ENCODE assay signal across 23 cellular contexts in the genomic region with DNA sequence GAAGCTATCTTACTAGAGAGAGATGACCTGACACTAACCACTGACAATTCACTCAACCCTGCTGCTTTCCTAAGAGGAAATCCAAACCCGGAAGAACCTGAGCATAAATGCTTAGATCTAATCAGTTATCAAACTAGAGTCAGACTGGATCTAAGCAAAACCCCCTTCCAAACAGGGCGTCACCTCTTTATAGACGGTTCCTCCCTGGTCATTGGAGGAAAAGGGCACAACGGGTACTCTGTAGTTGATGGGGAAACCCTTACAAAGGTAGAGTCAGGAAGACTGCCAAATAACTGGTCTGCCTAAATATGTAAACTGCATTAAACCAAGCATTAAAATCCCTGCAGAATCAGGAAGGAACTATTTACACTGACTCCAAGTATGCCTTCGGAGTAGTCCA.
"Had no signal": no experiment of that assay in that cellular context is flagged by ENCODE, and none has a peak within 500 bp of the region (broad histone marks: within the 10 kb centered on the region; RNA-seq: fewer than 3 reads in every experiment).

No MANE protein-coding gene starts in this region.

- H3K27ac ChIP-seq: coronary artery, esophagus squamous epithelium, lower lobe of right lung, pancreas, thyroid gland had no signal

- H3K27ac Mint-ChIP-seq: immature natural killer cell; natural killer cell; stimulated activated naive CD8-positive, alpha-beta T cell treated with anti-CD3 and anti-CD28 coated beads, Interleukin-15, amount 100 ng/mL, for 72 hours had no signal

- H3K4me3 Mint-ChIP-seq: immature natural killer cell; natural killer cell; stimulated activated naive CD8-positive, alpha-beta T cell treated with anti-CD3 and anti-CD28 coated beads, Interleukin-15, amount 100 ng/mL, for 72 hours had no signal

- H3K4me1 ChIP-seq: lower lobe of right lung, pancreas, thyroid gland had no signal

- H3K36me3 ChIP-seq: esophagus squamous epithelium, lower lobe of right lung, pancreas, thyroid gland had no signal

- H3K27me3 ChIP-seq: esophagus squamous epithelium, pancreas, thyroid gland had no signal

- H3K36me3 Mint-ChIP-seq: natural killer cell had no signal

- H3K4me1 Mint-ChIP-seq: immature natural killer cell; natural killer cell; stimulated activated naive CD8-positive, alpha-beta T cell treated with anti-CD3 and anti-CD28 coated beads, Interleukin-15, amount 100 ng/mL, for 72 hours had no signal

- H3K4me2 ChIP-seq: smooth muscle cell had no signal

- ATAC-seq: left ventricle myocardium superior; lower lobe of right lung; natural killer cell; pancreas; sciatic nerve; stimulated activated naive CD8-positive, alpha-beta T cell treated with anti-CD3 and anti-CD28 coated beads, Interleukin-15, amount 100 ng/mL, for 72 hours had no signal

- DNase-seq: dermis blood vessel endothelial cell; effector memory CD4-positive, alpha-beta T cell; esophagus squamous epithelium; hypothalamus; immature natural killer cell; islet precursor cell; kidney glomerular epithelial cell; left ventricle myocardium superior; lower lobe of right lung; natural killer cell; occipital lobe; pancreas; stimulated activated CD4-positive, alpha-beta T cell treated with anti-CD3 and anti-CD28 coated beads, Interleukin-12 subunit alpha, Interleukin-12 subunit beta, amount 100 ng/mL, for 4 hours; stimulated activated CD4-positive, alpha-beta T cell treated with anti-CD3 and anti-CD28 coated beads, Interleukin-1b, Interleukin-23, amount 100 ng/mL, for 48 hours; stimulated activated CD4-positive, alpha-beta T cell treated with anti-CD3 and anti-CD28 coated beads, Interleukin-4, amount 100 ng/mL, for 1 hour; stimulated activated CD8-positive, alpha-beta memory T cell treated with anti-CD3 and anti-CD28 coated beads, Interleukin-4, amount 100 ng/mL, for 48 hours; stimulated activated naive CD4-positive, alpha-beta T cell; stimulated activated naive CD8-positive, alpha-beta T cell treated with anti-CD3 and anti-CD28 coated beads, Interleukin-15, amount 100 ng/mL, for 72 hours; thyroid gland; trophoblast cell had no signal

- H3K4me3 ChIP-seq: coronary artery, esophagus squamous epithelium, lower lobe of right lung, pancreas, smooth muscle cell, thyroid gland had no signal

- H3K9me3 ChIP-seq: lower lobe of right lung, pancreas, thyroid gland had no signal
